In the genomic region with DNA sequence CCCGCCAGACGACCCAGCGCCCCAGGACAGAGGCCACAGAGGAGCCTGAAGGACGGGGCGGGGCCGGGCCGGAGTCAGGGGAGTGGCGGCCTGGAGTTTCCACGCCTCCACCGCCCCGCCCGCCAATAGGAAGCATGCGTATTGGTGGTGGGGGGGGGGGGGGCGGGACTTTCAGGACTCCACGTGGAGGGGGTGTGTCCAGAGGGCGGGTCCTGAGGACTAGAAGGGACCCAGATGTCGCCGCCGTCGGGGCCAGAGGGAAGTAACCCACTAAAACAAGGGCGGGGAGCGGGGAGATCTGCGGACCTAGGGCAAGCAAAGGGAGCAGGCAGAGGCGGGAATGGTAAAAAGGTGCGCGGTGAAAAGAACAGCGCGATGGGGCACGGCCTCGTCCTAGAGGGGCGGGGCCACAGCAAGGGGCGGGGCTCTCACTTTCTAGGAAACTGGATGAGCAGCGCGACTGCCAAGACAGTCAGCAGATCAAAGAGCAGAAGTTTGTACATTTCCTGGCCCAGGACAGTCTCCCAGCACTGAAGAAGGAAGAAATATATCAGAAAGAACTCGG, we compare ENCODE assay signal across 8 cellular contexts. TPM values are rescaled to one million over a fixed set of nuclear protein-coding genes. Genes with fewer than 3 reads are reported as not detected.
DNase-seq lines count a peak whose midpoint lies in the region; ATAC-seq and TF ChIP-seq lines count a peak whose summit lies in the region.

No MANE protein-coding gene starts in this region.

- peaks cover 85% of the 10 kb centered on the region for H3K36me3 Mint-ChIP-seq in Calu3 (ENCODE audit: insufficient read depth, unreplicated experiment)

- no TSS peak for BruUV-seq in Calu3 (replicated peaks; lab: Mats Ljungman, UMichigan)

- CTCF ChIA-PET in Calu3 (lab: Charles Lee): interaction anchor here (0.9 kb wide), 1 partner anchor 10 kb away, joined by 3 read pairs; a partner anchor contains a TSS

- DNase-seq in Calu3 (no peak), NB4 (ENCODE audit: low read depth) (peak; percentile 89), breast epithelium (ENCODE audit: low spot score in 2 of 2) (peak; percentile 84 to 87), islet precursor cell (peak; percentile 92), NCI-H1105 treated with DMSO at 0.1 percent for 48 hours (lab: John Stamatoyannopoulos, UW) (no peak)
- peak; percentile 55 to 74 for DNase-seq in stimulated activated CD4-positive, alpha-beta T cell treated with anti-CD3 and anti-CD28 coated beads, Interleukin-1b, Interleukin-23, amount 100 ng/mL, for 1 hour (ENCODE audit: low read depth in 2 of 2)

- H3K27me3 Mint-ChIP-seq in Calu3 (ENCODE audit: unreplicated experiment): no peaks in the 10 kb centered on the region

- H3K4me3 Mint-ChIP-seq in Calu3 (ENCODE audit: low read depth, unreplicated experiment): no peak overlapping the region

- H3K4me3 ChIP-seq in NB4 (ENCODE audit: low read depth, low read length) (peak overlapping the region; percentile 21), WI38 (ENCODE audit: low read depth, low read length) (peak overlapping the region; percentile 46), breast epithelium (peak overlapping the region; percentile 32 to 54 (median 52))

- H3K36me3 ChIP-seq in breast epithelium: no peaks in the 10 kb centered on the region

- intact Hi-C loops in Calu3 (cut with micrococcal nuclease; ENCODE audit: unreplicated experiment) (no loop called here), breast epithelium (cut with DNase I; ENCODE audit: low total_unique reads) (no loop called here)

- ATAC-seq in HG03460 (IDR thresholded peaks at IDR 0.05; ENCODE audit: unreplicated experiment): no peak

- H3K9me3 Mint-ChIP-seq in Calu3 (ENCODE audit: low read depth, unreplicated experiment): peaks cover 5% of the 10 kb centered on the region

- H3K4me1 ChIP-seq in breast epithelium: peaks cover 0 to 7% of the 10 kb centered on the region in 2 donors

- no peaks in the 10 kb centered on the region for H3K27me3 ChIP-seq in breast epithelium

- H3K4me1 Mint-ChIP-seq in Calu3 (ENCODE audit: low read depth, unreplicated experiment): peaks cover 27% of the 10 kb centered on the region

- H3K9me3 ChIP-seq in breast epithelium: no peaks in the 10 kb centered on the region

- H3K27ac Mint-ChIP-seq in Calu3 (ENCODE audit: unreplicated experiment): peak overlapping the region; percentile 45

- H3K27ac ChIP-seq in breast epithelium: peak overlapping the region; percentile 40 to 55

- TF ChIP-seq CTCF in Calu3 (IDR thresholded peaks at IDR 0.05; ENCODE audit: unreplicated experiment): no peak
- no peak for TF ChIP-seq CTCF in NB4 (IDR thresholded peaks at IDR 0.05; ENCODE audit: low read depth, low read length)
- TF ChIP-seq CTCF in WI38 (IDR thresholded peaks at IDR 0.05; ENCODE audit: low read depth, low read length): no peak
- no peak for TF ChIP-seq CTCF in breast epithelium (IDR thresholded peaks at IDR 0.05)

- TF ChIP-seq POLR2A in NB4 (IDR thresholded peaks at IDR 0.05; ENCODE audit: extremely low read depth, insufficient read length): no peak
- no peak for TF ChIP-seq POLR2A in breast epithelium (IDR thresholded peaks at IDR 0.05)

RNA-seq across cellular contexts. Expression of a gene that starts 2.8 kb away (rescaled TPM):
- total RNA-seq in Calu3 (2022): 9.9 and 10.7 TPM in 2 replicates
- total RNA-seq in breast epithelium: 1 to 10 TPM; 6.4 to 8.5 (median 8.0) TPM

RNA-seq across cellular contexts. Expression of a gene that starts 10.6 kb away (rescaled TPM):
- total RNA-seq in Calu3 (2022): 157 and 166 TPM in 2 replicates
- 10 to 100 TPM in 2 of 3 donors, under 1 TPM in 1; 0.48 to 41.6 (median 38.0) TPM for total RNA-seq in breast epithelium

RNA-seq across cellular contexts. Expression of a gene that starts 24.8 kb away (rescaled TPM):
- 79.4 and 87.4 TPM in 2 replicates for total RNA-seq in Calu3 (2022)
- 10 to 100 TPM; 14.6 to 23.4 (median 22.9) TPM for total RNA-seq in breast epithelium

RNA-seq across cellular contexts. Expression of a gene that starts 27.1 kb away (rescaled TPM):
- total RNA-seq in Calu3 (2022) (287 and 323 TPM in 2 replicates), breast epithelium (10 to 100 TPM; 16.5 to 37.3 (median 24.6) TPM)

RNA-seq across cellular contexts. Expression of a gene that starts 28.8 kb away (rescaled TPM):
- total RNA-seq in Calu3 (2022) (52.2 and 53.0 TPM in 2 replicates), breast epithelium (10 to 100 TPM; 59.5 to 80.3 (median 74.4) TPM)

Comparison
In these comparisons a context has a peak if more than half of its experiments do, and no peak if none do; other contexts are left out.
1. DNase-seq: peak in NB4 (single experiment), breast epithelium (2 of 2), islet precursor cell (single experiment) and stimulated activated CD4-positive, alpha-beta T cell treated with anti-CD3 and anti-CD28 coated beads, Interleukin-1b, Interleukin-23, amount 100 ng/mL, for 1 hour (2 of 2); none in Calu3 (single experiment) and NCI-H1105 treated with DMSO at 0.1 percent for 48 hours (single experiment).
2. Peak in every context shown above with its lines, with median percentiles within 50 percentile points of each other: H3K4me3 ChIP-seq.